ENCODE assay signal across 9 cellular contexts in genomic region chr2:88307817-88308216, GRCh38.
DNase-seq lines count a peak whose midpoint lies in the region; TF ChIP-seq lines count a peak whose summit lies in the region.
"Had no signal": no experiment of that assay in that cellular context is flagged by ENCODE, and none has a peak within 500 bp of the region (broad histone marks: within the 10 kb centered on the region; RNA-seq: fewer than 3 reads in every experiment).

No MANE protein-coding gene starts in this region.

- CTCF ChIA-PET in A673 (lab: Charles Lee), result interaction anchor here (1.0 kb wide), 1 partner anchor 32 kb away, joined by 3 read pairs; no protein-coding TSS in a partner anchor

- H3K27me3 ChIP-seq in A673 (replicated peaks; ENCODE audit: insufficient read depth, low read depth, low read length, poor library complexity), result no peaks in the 10 kb centered on the region

- TF ChIP-seq CTCF in A673 (conservative IDR thresholded peaks at IDR 0.05; ENCODE audit: low read depth, low read length), result peak; percentile 64

- TF ChIP-seq POLR2A in erythroblast (IDR thresholded peaks at IDR 0.05; ENCODE audit: low read length), result no peak

- intact Hi-C loops in A673 (cut with micrococcal nuclease; ENCODE audit: unreplicated experiment), result loop anchor here (5.0 kb wide), 1 partner anchor 116 kb away; no protein-coding TSS in a partner anchor

- no TSS peak for BruUV-seq in A673 (replicated peaks; lab: Mats Ljungman, UMichigan)

- no peaks in the 10 kb centered on the region for H3K4me1 ChIP-seq in A673 (ENCODE audit: insufficient read depth, low read length, poor library complexity, severe bottlenecking)

- POLR2A ChIA-PET in A673 (lab: Charles Lee; ENCODE audit: low non-redundant PET), result no interaction called here

- H3K4me3 ChIP-seq in A673 (ENCODE audit: low read depth, low read length, poor library complexity, severe bottlenecking), result no peak overlapping the region

- peak; percentile 33 for DNase-seq in A673 (ENCODE audit: low spot score)
- peak; percentile 13 for DNase-seq in EL
- peak; percentile 10 for DNase-seq in NCI-H748 (lab: John Stamatoyannopoulos, UW; ENCODE audit: unreplicated experiment)
- peak; percentile 36 to 70 for DNase-seq in erythroblast (lab: John Stamatoyannopoulos, UW)
- no peak for DNase-seq in MV-4-11 (lab: John Stamatoyannopoulos, UW)
- no peak for DNase-seq in NCI-H2107 (lab: John Stamatoyannopoulos, UW)
- DNase-seq in ureter (ENCODE audit: low spot score), result no peak
- DNase-seq in occipital lobe (lab: John Stamatoyannopoulos, UW), result no peak

- H3K27ac ChIP-seq in A673 (ENCODE audit: low read depth, low read length, poor library complexity, severe bottlenecking), result no peak overlapping the region
- H3K27ac ChIP-seq: neutrophil had no signal

- H3K9me3 ChIP-seq in A673 (ENCODE audit: low read depth, low read length, poor library complexity, severe bottlenecking), result no peaks in the 10 kb centered on the region
- H3K9me3 ChIP-seq: neutrophil had no signal

- H3K36me3 ChIP-seq in A673 (ENCODE audit: insufficient read depth, low read length, poor library complexity, severe bottlenecking), result no peaks in the 10 kb centered on the region
- H3K36me3 ChIP-seq: neutrophil had no signal

Comparison
In these comparisons a context has a peak if more than half of its experiments do, and no peak if none do; other contexts are left out.
1. DNase-seq: peak in A673 (single experiment), EL (single experiment), NCI-H748 (single experiment) and erythroblast (2 of 2); none in MV-4-11 (single experiment), NCI-H2107 (single experiment), ureter (single experiment) and occipital lobe (single experiment).